13 cellular contexts compared by ENCODE assay signal in genomic region chr14:98689936-98690335, GRCh38.
"Had no signal": no experiment of that assay in that cellular context is flagged by ENCODE, and none has a peak within 500 bp of the region (broad histone marks: within the 10 kb centered on the region; RNA-seq: fewer than 3 reads in every experiment).

No MANE protein-coding gene starts in this region.

- ATAC-seq: SK-N-SH treated with all-trans-retinoic acid at 6 μM for 48 hours had no signal

- DNase-seq: KBM-7, MV-4-11, NCI-H1048, NCI-H1436, NCI-H187, NCI-H2029, NCI-H2081 treated with DMSO at 0.1 percent for 48 hours, NCI-H2227 treated with DMSO at 0.1 percent for 48 hours, NCI-H774, RPMI8226, SHP77, T-helper 1 cell had no signal
